In the genomic region with DNA sequence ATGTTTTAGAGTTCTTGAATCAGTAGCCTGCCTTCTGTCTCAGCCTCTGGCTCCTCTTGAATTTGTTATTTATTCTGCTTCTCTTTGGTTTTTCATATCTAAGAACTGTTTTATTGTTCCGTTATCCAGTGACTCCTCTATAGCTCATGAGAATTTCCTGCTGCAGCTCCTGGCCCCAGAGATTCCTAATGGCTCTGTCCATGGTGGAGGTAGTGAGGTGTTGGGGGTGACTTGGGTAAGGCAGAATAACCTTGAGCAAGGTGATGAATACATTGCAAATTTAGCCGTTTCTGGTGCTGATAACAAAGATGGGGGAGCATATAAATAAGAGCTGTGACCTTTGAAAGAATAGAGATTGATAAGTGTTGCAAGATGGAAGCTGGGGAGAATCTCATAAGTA, we compare ENCODE assay signal across 24 cellular contexts.
"Had no signal": no experiment of that assay in that cellular context is flagged by ENCODE, and none has a peak within 500 bp of the region (broad histone marks: within the 10 kb centered on the region; RNA-seq: fewer than 3 reads in every experiment).

No MANE protein-coding gene starts in this region.

- H3K27me3 ChIP-seq: dorsolateral prefrontal cortex, gastrocnemius medialis, ovary, sigmoid colon, testis, tibial artery had no signal

- H3K36me3 Mint-ChIP-seq: memory B cell; natural killer cell; stimulated activated memory B cell treated with anti-CD40 and anti-IgM and Interleukin-4, amounts not matched to agents 10 μg/mL and 1 μg/mL and 100 μg/mL, for 72 hours had no signal

- H3K27ac Mint-ChIP-seq: memory B cell; natural killer cell; stimulated activated memory B cell treated with anti-CD40 and anti-IgM and Interleukin-4, amounts not matched to agents 10 μg/mL and 1 μg/mL and 100 μg/mL, for 72 hours; type B pancreatic cell had no signal

- H3K9me3 Mint-ChIP-seq: memory B cell; stimulated activated memory B cell treated with anti-CD40 and anti-IgM and Interleukin-4, amounts not matched to agents 10 μg/mL and 1 μg/mL and 100 μg/mL, for 72 hours; type B pancreatic cell had no signal

- H3K27ac ChIP-seq: gastrocnemius medialis, ovary, psoas muscle, sigmoid colon, tibial artery had no signal

- H3K4me3 ChIP-seq: dorsolateral prefrontal cortex, gastrocnemius medialis, lung, ovary, psoas muscle, sigmoid colon, testis, tibial artery had no signal

- H3K4me1 Mint-ChIP-seq: memory B cell; natural killer cell; stimulated activated memory B cell treated with anti-CD40 and anti-IgM and Interleukin-4, amounts not matched to agents 10 μg/mL and 1 μg/mL and 100 μg/mL, for 72 hours had no signal

- ATAC-seq: gastrocnemius medialis; left lobe of liver; natural killer cell; psoas muscle; right cardiac atrium; stimulated activated memory B cell treated with anti-CD40 and anti-IgM and Interleukin-4, amounts not matched to agents 10 μg/mL and 1 μg/mL and 100 μg/mL, for 72 hours; stimulated activated naive CD8-positive, alpha-beta T cell treated with anti-CD3 and anti-CD28 coated beads, Interleukin-15, Interleukin-2, amounts not matched to agents 100 U/mL and 50 U/mL, for 24 hours had no signal

- H3K9me3 ChIP-seq: gastrocnemius medialis, ovary, psoas muscle, sigmoid colon, testis, tibial artery had no signal

- H3K4me3 Mint-ChIP-seq: memory B cell; natural killer cell; stimulated activated memory B cell treated with anti-CD40 and anti-IgM and Interleukin-4, amounts not matched to agents 10 μg/mL and 1 μg/mL and 100 μg/mL, for 72 hours; type B pancreatic cell had no signal

- H3K4me1 ChIP-seq: gastrocnemius medialis, psoas muscle had no signal

- H3K36me3 ChIP-seq: gastrocnemius medialis, ovary, sigmoid colon, tibial artery had no signal

- DNase-seq: dorsolateral prefrontal cortex; effector CD4-positive, alpha-beta T cell; foreskin fibroblast; gastrocnemius medialis; head of caudate nucleus; kidney; natural killer cell; occipital lobe; ovary; posterior cingulate gyrus; psoas muscle; right cardiac atrium; sigmoid colon; stimulated activated CD4-positive, alpha-beta T cell treated with anti-CD3 and anti-CD28 coated beads, Interleukin-2, amount 100 ng/mL, for 24 hours; stimulated activated CD4-positive, alpha-beta T cell treated with anti-CD3 and anti-CD28 coated beads, Interleukin-4, amount 100 ng/mL, for 4 hours; stimulated activated naive CD8-positive, alpha-beta T cell treated with anti-CD3 and anti-CD28 coated beads, Interleukin-15, Interleukin-2, amounts not matched to agents 100 U/mL and 50 U/mL, for 24 hours; substantia nigra; testis; tibial artery had no signal

- H3K27me3 Mint-ChIP-seq: stimulated activated memory B cell treated with anti-CD40 and anti-IgM and Interleukin-4, amounts not matched to agents 10 μg/mL and 1 μg/mL and 100 μg/mL, for 72 hours; type B pancreatic cell had no signal
